1 cellular context compared by ENCODE assay signal in the genomic region with DNA sequence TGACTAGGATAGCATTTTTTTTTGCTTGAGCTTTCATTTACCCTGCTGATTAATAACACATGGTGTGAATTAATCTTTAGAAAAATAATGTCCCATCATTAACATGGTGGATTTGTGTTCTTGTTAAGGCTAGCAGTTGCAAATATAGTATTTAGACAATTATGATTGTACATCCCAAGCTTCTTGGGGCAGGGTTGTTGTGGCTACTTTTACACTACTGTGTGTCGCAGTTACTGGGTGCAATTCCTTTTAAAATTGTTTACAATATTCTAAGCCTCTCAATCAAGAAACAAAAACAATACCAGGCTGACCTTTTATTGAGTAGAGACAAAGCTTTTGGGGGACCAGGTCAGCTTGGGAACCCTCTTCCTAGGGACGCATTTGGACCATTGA.
TF ChIP-seq lines count a peak whose summit lies in the region.

No MANE protein-coding gene starts in this region.

TF ChIP-seq in GM12878, 131 proteins besides CTCF, POLR2A, EP300 and RAD21:
- TF ChIP-seq FOS (IDR thresholded peaks at IDR 0.05; ENCODE audit: borderline replicate concordance, extremely low read depth, insufficient read length) = no peak
- no peak for TF ChIP-seq GATAD2B (conservative IDR thresholded peaks at IDR 0.05; ENCODE audit: low read depth)
- no peak for TF ChIP-seq CBX3 (IDR thresholded peaks at IDR 0.05; ENCODE audit: borderline replicate concordance, low read depth)
- TF ChIP-seq NFYA (IDR thresholded peaks at IDR 0.05; ENCODE audit: borderline replicate concordance, low read depth, low read length) = no peak
- TF ChIP-seq MTA2 (IDR thresholded peaks at IDR 0.05; ENCODE audit: low read depth) = no peak
- TF ChIP-seq, protein P1, sequence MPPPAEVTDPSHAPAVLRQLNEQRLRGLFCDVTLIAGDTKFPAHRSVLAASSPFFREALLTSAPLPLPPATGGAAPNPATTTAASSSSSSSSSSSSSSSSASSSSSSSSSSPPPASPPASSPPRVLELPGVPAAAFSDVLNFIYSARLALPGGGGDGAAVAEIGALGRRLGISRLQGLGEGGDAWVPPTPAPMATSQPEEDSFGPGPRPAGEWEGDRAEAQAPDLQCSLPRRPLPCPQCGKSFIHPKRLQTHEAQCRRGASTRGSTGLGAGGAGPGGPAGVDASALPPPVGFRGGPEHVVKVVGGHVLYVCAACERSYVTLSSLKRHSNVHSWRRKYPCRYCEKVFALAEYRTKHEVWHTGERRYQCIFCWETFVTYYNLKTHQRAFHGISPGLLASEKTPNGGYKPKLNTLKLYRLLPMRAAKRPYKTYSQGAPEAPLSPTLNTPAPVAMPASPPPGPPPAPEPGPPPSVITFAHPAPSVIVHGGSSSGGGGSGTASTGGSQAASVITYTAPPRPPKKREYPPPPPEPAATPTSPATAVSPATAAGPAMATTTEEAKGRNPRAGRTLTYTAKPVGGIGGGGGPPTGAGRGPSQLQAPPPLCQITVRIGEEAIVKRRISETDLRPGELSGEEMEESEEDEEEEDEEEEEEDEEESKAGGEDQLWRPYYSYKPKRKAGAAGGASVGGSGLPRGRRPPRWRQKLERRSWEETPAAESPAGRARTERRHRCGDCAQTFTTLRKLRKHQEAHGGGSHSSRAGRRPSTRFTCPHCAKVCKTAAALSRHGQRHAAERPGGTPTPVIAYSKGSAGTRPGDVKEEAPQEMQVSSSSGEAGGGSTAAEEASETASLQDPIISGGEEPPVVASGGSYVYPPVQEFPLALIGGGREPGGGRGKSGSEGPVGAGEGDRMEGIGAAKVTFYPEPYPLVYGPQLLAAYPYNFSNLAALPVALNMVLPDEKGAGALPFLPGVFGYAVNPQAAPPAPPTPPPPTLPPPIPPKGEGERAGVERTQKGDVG (CRISPR knock-in tag; IDR thresholded peaks at IDR 0.05) = no peak
- no peak for TF ChIP-seq CHD2 (IDR thresholded peaks at IDR 0.05; ENCODE audit: borderline replicate concordance, low read depth, low read length)
- TF ChIP-seq FOXK2 (IDR thresholded peaks at IDR 0.05) = no peak
- TF ChIP-seq KAT2A (conservative IDR thresholded peaks at IDR 0.05; ENCODE audit: control insufficient read depth, low read depth, low read length) = no peak
- TF ChIP-seq SIN3A (IDR thresholded peaks at IDR 0.05; ENCODE audit: low read depth, low read length) = no peak
